21 cellular contexts compared by ENCODE assay signal in the genomic region with DNA sequence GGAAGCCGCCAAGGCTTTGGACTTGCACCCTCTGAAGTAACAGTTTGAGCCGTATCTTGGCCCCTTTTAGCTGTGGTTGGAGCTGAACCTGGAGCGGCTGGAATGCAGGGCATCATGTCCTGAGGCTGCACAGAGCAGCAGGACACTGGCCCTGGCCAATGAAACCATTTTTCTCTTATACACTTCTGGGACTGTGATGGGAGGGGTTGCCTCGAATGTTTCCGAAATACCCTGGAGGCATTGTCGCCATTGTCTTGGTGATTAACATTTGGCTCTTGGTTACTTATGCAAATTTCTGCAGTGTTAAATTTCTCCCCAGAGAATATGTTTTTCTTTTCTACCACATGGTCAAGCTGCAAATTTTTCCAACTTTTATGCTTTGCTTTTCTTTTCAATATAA.
A peak's percentile ranks its signal among the peaks of the same experiment; 100 is the strongest.
DNase-seq lines count a peak whose midpoint lies in the region; ATAC-seq and TF ChIP-seq lines count a peak whose summit lies in the region.
"Had no signal": no experiment of that assay in that cellular context is flagged by ENCODE, and none has a peak within 500 bp of the region (broad histone marks: within the 10 kb centered on the region; RNA-seq: fewer than 3 reads in every experiment).

No MANE protein-coding gene starts in this region.

- H3K27ac Mint-ChIP-seq in GM23338 = no peak overlapping the region
- no peak overlapping the region for H3K27ac Mint-ChIP-seq in activated naive CD4-positive, alpha-beta T cell treated with anti-CD3 and anti-CD28 coated beads, Interleukin-2, amount 50 U/mL, for 72 hours
- H3K27ac Mint-ChIP-seq: CD14-positive monocyte; CD4-positive, alpha-beta T cell; CD8-positive, alpha-beta memory T cell had no signal

- H3K4me1 ChIP-seq in GM23338 (ENCODE audit: insufficient read depth) (no peaks in the 10 kb centered on the region), HUES6 (ENCODE audit: control insufficient read depth, insufficient read depth, low read length) (peaks cover 9% of the 10 kb centered on the region; the same call in 1 of the 2 replicates), mesendoderm (ENCODE audit: control insufficient read depth, low read depth, low read length) (no peaks in the 10 kb centered on the region), hepatocyte (ENCODE audit: insufficient read depth) (no peaks in the 10 kb centered on the region)
- H3K4me1 ChIP-seq: A549, BE2C had no signal

- ATAC-seq in GM23338 (no peak), GM21528 (IDR thresholded peaks at IDR 0.05; ENCODE audit: low FRiP score, unreplicated experiment) (no peak)
- ATAC-seq in activated naive CD4-positive, alpha-beta T cell treated with anti-CD3 and anti-CD28 coated beads, Interleukin-2, amount 50 U/mL, for 72 hours = no peak
- ATAC-seq: A549 had no signal

- H3K4me3 ChIP-seq in GM23338 (no peak overlapping the region), HUES6 (ENCODE audit: low read depth, low read length) (no peak overlapping the region), mesendoderm (ENCODE audit: low read length) (no peak overlapping the region), hepatocyte (no peak overlapping the region)
- H3K4me3 ChIP-seq: A549; BLaER1 treated with 17β-estradiol and CSF1 and Interleukin-3, amounts not matched to agents 10 nM and 100 nM had no signal

- TF ChIP-seq CTCF in GM23338 (conservative IDR thresholded peaks at IDR 0.05; ENCODE audit: low read depth in 2 of 2) (no peak), hepatocyte (IDR thresholded peaks at IDR 0.05; ENCODE audit: poor library complexity) (no peak)

- H3K79me2 ChIP-seq in GM23338 (replicated peaks; ENCODE audit: insufficient read depth) = no peaks in the 10 kb centered on the region
- no peaks in the 10 kb centered on the region for H3K79me2 ChIP-seq in mesendoderm (ENCODE audit: control insufficient read depth, insufficient read depth, low read length)
- H3K79me2 ChIP-seq in hepatocyte = no peaks in the 10 kb centered on the region

- no peak overlapping the region for H4K8ac ChIP-seq in mesendoderm (ENCODE audit: low read depth, low read length)

- no peaks in the 10 kb centered on the region for H3K79me1 ChIP-seq in mesendoderm (ENCODE audit: low read length)

- no peak overlapping the region for H3K23ac ChIP-seq in mesendoderm (ENCODE audit: low read length)

- H3K36me3 Mint-ChIP-seq in GM23338 (ENCODE audit: low read depth) = no peaks in the 10 kb centered on the region
- no peaks in the 10 kb centered on the region for H3K36me3 Mint-ChIP-seq in activated naive CD4-positive, alpha-beta T cell treated with anti-CD3 and anti-CD28 coated beads, Interleukin-2, amount 50 U/mL, for 72 hours
- H3K36me3 Mint-ChIP-seq: CD14-positive monocyte had no signal

- no peak overlapping the region for H2AFZ ChIP-seq in GM23338
- no peak overlapping the region for H2AFZ ChIP-seq in hepatocyte

- H2BK15ac ChIP-seq in mesendoderm (replicated peaks; ENCODE audit: low read depth) = no peak overlapping the region

- no peak overlapping the region for H3K9ac ChIP-seq in HUES6 (ENCODE audit: low read length)
- H3K9ac ChIP-seq in mesendoderm (ENCODE audit: low read length) = no peak overlapping the region
- H3K9ac ChIP-seq: BLaER1 treated with 17β-estradiol and CSF1 and Interleukin-3, amounts not matched to agents 10 nM and 100 nM had no signal

- H3K27me3 ChIP-seq in GM23338 (ENCODE audit: insufficient read depth) (no peaks in the 10 kb centered on the region), HUES6 (ENCODE audit: control insufficient read depth, insufficient read depth, low read length) (no peaks in the 10 kb centered on the region; the same call in 1 of the 2 replicates), mesendoderm (ENCODE audit: insufficient read depth, low read length, poor library complexity) (no peaks in the 10 kb centered on the region), hepatocyte (no peaks in the 10 kb centered on the region)
- H3K27me3 ChIP-seq: BE2C had no signal

- no peak overlapping the region for H3K4ac ChIP-seq in mesendoderm (ENCODE audit: low read depth, low read length)

- DNase-seq in GM23338 (ENCODE audit: low spot score) = peak; percentile 0
- peak; percentile 6 for DNase-seq in mesendoderm
- DNase-seq in activated naive CD4-positive, alpha-beta T cell treated with anti-CD3 and anti-CD28 coated beads, Interleukin-2, amount 50 U/mL, for 72 hours (ENCODE audit: low spot score in 2 of 2) = no peak
- no peak for DNase-seq in hepatocyte (ENCODE audit: low spot score)
- DNase-seq: 8988T; ACHN; AML-193; BE2C; CD4-positive, alpha-beta T cell; CD8-positive, alpha-beta memory T cell; DMS 273 treated with DMSO at 0.1 percent for 48 hours; DMS79; EL; GF-D8; GOT3; HCEC 1CT had no signal

- H3K27ac ChIP-seq in GM23338 (ENCODE audit: low read depth) = no peak overlapping the region
- 0 out of 2 replicates have a peak overlapping the region, but pooled peaks have one; percentile 42 for H3K27ac ChIP-seq in HUES6 (ENCODE audit: low read depth, low read length)
- H3K27ac ChIP-seq in mesendoderm (ENCODE audit: low read depth, low read length) = no peak overlapping the region
- H3K27ac ChIP-seq in hepatocyte = no peak overlapping the region
- H3K27ac ChIP-seq: A549; BLaER1 treated with 17β-estradiol and CSF1 and Interleukin-3, amounts not matched to agents 10 nM and 100 nM had no signal

- H3K27me3 Mint-ChIP-seq in GM23338 (ENCODE audit: insufficient read depth, low read depth, poor library complexity) = no peaks in the 10 kb centered on the region
- H3K27me3 Mint-ChIP-seq: CD4-positive, alpha-beta T cell had no signal

- H3K56ac ChIP-seq in mesendoderm (ENCODE audit: low read length) = no peak overlapping the region

- H3F3A ChIP-seq in GM23338 (replicated peaks; ENCODE audit: low read depth) = no peaks in the 10 kb centered on the region

- no peaks in the 10 kb centered on the region for H3K9me2 ChIP-seq in GM23338 (ENCODE audit: insufficient read depth)
- no peaks in the 10 kb centered on the region for H3K9me2 ChIP-seq in hepatocyte (replicated peaks; ENCODE audit: insufficient read depth)

- no peak overlapping the region for H2AK5ac ChIP-seq in mesendoderm (ENCODE audit: low read length)

- no peaks in the 10 kb centered on the region for H4K20me1 ChIP-seq in GM23338 (replicated peaks; ENCODE audit: insufficient read depth)
- H4K20me1 ChIP-seq in hepatocyte (ENCODE audit: insufficient read depth, poor library complexity, severe bottlenecking) = no peaks in the 10 kb centered on the region
- H4K20me1 ChIP-seq: BLaER1 treated with 17β-estradiol and CSF1 and Interleukin-3, amounts not matched to agents 10 nM and 100 nM had no signal

- H3K9me3 ChIP-seq in HUES6 (ENCODE audit: control insufficient read depth, insufficient read depth, low read depth, low read length) = peaks cover 4% of the 10 kb centered on the region
- H3K9me3 ChIP-seq in hepatocyte (ENCODE audit: low read depth) = no peaks in the 10 kb centered on the region
- H3K9me3 ChIP-seq: A549, BE2C had no signal

- H3K4me2 ChIP-seq in GM23338 (no peak overlapping the region), mesendoderm (ENCODE audit: low read length) (no peak overlapping the region), hepatocyte (no peak overlapping the region)
- H3K4me2 ChIP-seq: A549; BLaER1 treated with 17β-estradiol and CSF1 and Interleukin-3, amounts not matched to agents 10 nM and 100 nM had no signal

- no peak overlapping the region for H2BK120ac ChIP-seq in mesendoderm (ENCODE audit: low read depth, low read length)

- no CpG with 5 or more reads among the region's 6 CpGs for WGBS in mesendoderm (ENCODE audit: extremely low coverage, insufficient coverage, low lambda C conversion rate)
- WGBS in hepatocyte (ENCODE audit: low lambda C conversion rate, missing lambda C conversion rate) = 90% methylated on average over 6 of the region's 6 CpGs

- no peak overlapping the region for H4K5ac ChIP-seq in mesendoderm (ENCODE audit: low read length)

- H2BK5ac ChIP-seq in mesendoderm (ENCODE audit: low read length) = no peak overlapping the region

- no peak overlapping the region for H3K4me3 Mint-ChIP-seq in GM23338
- H3K4me3 Mint-ChIP-seq: CD14-positive monocyte; CD4-positive, alpha-beta T cell; CD8-positive, alpha-beta memory T cell had no signal

- H3K9me3 Mint-ChIP-seq in GM23338 = peaks cover 3% of the 10 kb centered on the region; the same call in 1 of the 3 replicates
- H3K9me3 Mint-ChIP-seq in activated naive CD4-positive, alpha-beta T cell treated with anti-CD3 and anti-CD28 coated beads, Interleukin-2, amount 50 U/mL, for 72 hours = peaks cover 5 to 8% of the 10 kb centered on the region in 2 donors

- H3K18ac ChIP-seq in mesendoderm (ENCODE audit: low read length) = no peak overlapping the region

- H3K36me3 ChIP-seq in GM23338 (ENCODE audit: insufficient read depth) = no peaks in the 10 kb centered on the region
- no peaks in the 10 kb centered on the region for H3K36me3 ChIP-seq in HUES6 (ENCODE audit: control insufficient read depth, insufficient read depth, low read length)
- no peaks in the 10 kb centered on the region for H3K36me3 ChIP-seq in mesendoderm (ENCODE audit: control insufficient read depth, insufficient read depth, low read length)
- no peaks in the 10 kb centered on the region for H3K36me3 ChIP-seq in hepatocyte (replicated peaks; ENCODE audit: insufficient read depth, low read depth)
- H3K36me3 ChIP-seq: BE2C; BLaER1 treated with 17β-estradiol and CSF1 and Interleukin-3, amounts not matched to agents 10 nM and 100 nM had no signal

- peaks cover 2% of the 10 kb centered on the region; the same call in 2 of the 3 replicates for H3K4me1 Mint-ChIP-seq in GM23338
- H3K4me1 Mint-ChIP-seq: CD14-positive monocyte; CD8-positive, alpha-beta memory T cell had no signal

Comparison
In these comparisons a context has a peak if more than half of its experiments do, and no peak if none do; other contexts are left out.
1. DNase-seq: peak in GM23338 (single experiment) and mesendoderm (single experiment); none in activated naive CD4-positive, alpha-beta T cell treated with anti-CD3 and anti-CD28 coated beads, Interleukin-2, amount 50 U/mL, for 72 hours (0 of 2) and hepatocyte (single experiment).